1 cellular context compared by ENCODE assay signal in genomic region chr5:139439013-139439903, GRCh38.
TF ChIP-seq lines count a peak whose summit lies in the region.

Gene DNAJC18 (minus strand): TSS chr5:139439525. CDS start chr5:139439445, 80 bp downstream.

TF ChIP-seq in H1, 55 proteins besides CTCF, POLR2A, EP300 and RAD21 (continued from another document):
- peak; percentile 16 to 79; a peak in 2 of 4 replicates for TF ChIP-seq SIN3A (conservative IDR thresholded peaks at IDR 0.05 in 1 of 2, IDR thresholded peaks at IDR 0.05 in 1 of 2; ENCODE audit: low read depth in 1 of 2, low read length in 2 of 2)
- TF ChIP-seq NANOG (IDR thresholded peaks at IDR 0.05; ENCODE audit: insufficient read depth, low read depth, low read length, poor library complexity, severe bottlenecking) = no peak
- no peak for TF ChIP-seq RXRA (IDR thresholded peaks at IDR 0.05; ENCODE audit: insufficient read depth, low read depth, low read length)
- no peak for TF ChIP-seq SIRT6 (IDR thresholded peaks at IDR 0.05; ENCODE audit: low read length)
- TF ChIP-seq PHF8 (conservative IDR thresholded peaks at IDR 0.05; ENCODE audit: low read depth, low read length) = peak; percentile 99
- no peak for TF ChIP-seq NRF1 (IDR thresholded peaks at IDR 0.05; ENCODE audit: low read depth, low read length)
- peak; percentile 64 for TF ChIP-seq ASH2L (IDR thresholded peaks at IDR 0.05; ENCODE audit: low read length)
- TF ChIP-seq SAP30 (IDR thresholded peaks at IDR 0.05; ENCODE audit: insufficient read depth, insufficient replicate concordance, low read length) = no peak
- peak; percentile 52; the same call in 1 of the 2 replicates for TF ChIP-seq RBBP5 (IDR thresholded peaks at IDR 0.05; ENCODE audit: borderline replicate concordance, low read depth, low read length)
- TF ChIP-seq CHD2 (IDR thresholded peaks at IDR 0.05; ENCODE audit: low read length) = 0 out of 2 replicates have a peak, but pooled peaks have one; percentile 51
- no peak for TF ChIP-seq ATF3 (IDR thresholded peaks at IDR 0.05; ENCODE audit: insufficient read depth, low read depth, low read length)
- TF ChIP-seq JUN (IDR thresholded peaks at IDR 0.05; ENCODE audit: low read depth, low read length) = no peak
- TF ChIP-seq SIX5 (IDR thresholded peaks at IDR 0.05; ENCODE audit: low read depth, low read length) = peak; percentile 81
- peak; percentile 83 for TF ChIP-seq TAF7 (optimal IDR thresholded peaks at IDR 0.05; ENCODE audit: borderline replicate concordance, low read depth, low read length)
- no peak for TF ChIP-seq BRCA1 (IDR thresholded peaks at IDR 0.05; ENCODE audit: low read depth, low read length)
- peak; percentile 91 for TF ChIP-seq YY1 (IDR thresholded peaks at IDR 0.05; ENCODE audit: low read depth, low read length)
- peak; percentile 57; the same call in 1 of the 2 replicates for TF ChIP-seq SP1 (IDR thresholded peaks at IDR 0.05; ENCODE audit: low read depth, low read length)
- TF ChIP-seq USF2 (IDR thresholded peaks at IDR 0.05; ENCODE audit: low read length) = no peak
- no peak for TF ChIP-seq SP2 (IDR thresholded peaks at IDR 0.05; ENCODE audit: low read length)
- peak; percentile 91 for TF ChIP-seq TBP (IDR thresholded peaks at IDR 0.05; ENCODE audit: low read depth, low read length)
- no peak for TF ChIP-seq FOSL1 (IDR thresholded peaks at IDR 0.05; ENCODE audit: insufficient read depth, low read depth, low read length)
- TF ChIP-seq TCF12 (IDR thresholded peaks at IDR 0.05; ENCODE audit: low read depth, low read length) = 0 out of 2 replicates have a peak, but pooled peaks have one; percentile 1
- TF ChIP-seq GTF2F1 (IDR thresholded peaks at IDR 0.05; ENCODE audit: borderline replicate concordance, low read depth, low read length) = 0 out of 2 replicates have a peak, but pooled peaks have one; percentile 11
